16 cellular contexts compared by ENCODE assay signal in genomic region chrX:104854188-104854587, GRCh38.
DNase-seq lines count a peak whose midpoint lies in the region; ATAC-seq and TF ChIP-seq lines count a peak whose summit lies in the region.
"Had no signal": no experiment of that assay in that cellular context is flagged by ENCODE, and none has a peak within 500 bp of the region (broad histone marks: within the 10 kb centered on the region; RNA-seq: fewer than 3 reads in every experiment).

No MANE protein-coding gene starts in this region.

- no peak overlapping the region for H2AK5ac ChIP-seq in trophoblast cell (ENCODE audit: low read length)

- CTCF ChIA-PET in Calu3 (lab: Charles Lee): no interaction called here

- no peak overlapping the region for H3K4me3 Mint-ChIP-seq in activated naive CD8-positive, alpha-beta T cell treated with anti-CD3 and anti-CD28 coated beads, Interleukin-2, amount 50 U/mL, for 24 hours
- no peak overlapping the region for H3K4me3 Mint-ChIP-seq in mesothelial cell of epicardium
- H3K4me3 Mint-ChIP-seq in Calu3 (ENCODE audit: low read depth, unreplicated experiment): no peak overlapping the region
- H3K4me3 Mint-ChIP-seq: HFFc6; stimulated activated memory B cell treated with anti-CD40 and anti-IgM and Interleukin-4, amounts not matched to agents 10 μg/mL and 1 μg/mL and 100 μg/mL, for 72 hours had no signal

- no peaks in the 10 kb centered on the region for H3K4me1 ChIP-seq in trophoblast cell (ENCODE audit: control insufficient read depth in 1 of 2, insufficient read depth in 2 of 2, low read length in 2 of 2)
- H3K4me1 ChIP-seq: BLaER1 had no signal

- H3K4me3 ChIP-seq in trophoblast cell (ENCODE audit: low read depth, low read length): no peak overlapping the region
- H3K4me3 ChIP-seq: BLaER1 had no signal

- no peak overlapping the region for H3K4ac ChIP-seq in trophoblast cell (ENCODE audit: low read depth, low read length)

- H4K8ac ChIP-seq in trophoblast cell (ENCODE audit: low read depth, low read length): no peak overlapping the region

- peak overlapping the region; percentile 42 for H3K27ac Mint-ChIP-seq in activated naive CD8-positive, alpha-beta T cell treated with anti-CD3 and anti-CD28 coated beads, Interleukin-2, amount 50 U/mL, for 24 hours
- peak overlapping the region; percentile 8 for H3K27ac Mint-ChIP-seq in mesothelial cell of epicardium
- no peak overlapping the region for H3K27ac Mint-ChIP-seq in Calu3 (ENCODE audit: unreplicated experiment)
- H3K27ac Mint-ChIP-seq: HFFc6; stimulated activated memory B cell treated with anti-CD40 and anti-IgM and Interleukin-4, amounts not matched to agents 10 μg/mL and 1 μg/mL and 100 μg/mL, for 72 hours had no signal

- no peaks in the 10 kb centered on the region for H3K27me3 Mint-ChIP-seq in activated naive CD8-positive, alpha-beta T cell treated with anti-CD3 and anti-CD28 coated beads, Interleukin-2, amount 50 U/mL, for 24 hours
- H3K27me3 Mint-ChIP-seq in mesothelial cell of epicardium (ENCODE audit: low read depth) (no peaks in the 10 kb centered on the region), Calu3 (ENCODE audit: unreplicated experiment) (no peaks in the 10 kb centered on the region)
- H3K27me3 Mint-ChIP-seq: stimulated activated memory B cell treated with anti-CD40 and anti-IgM and Interleukin-4, amounts not matched to agents 10 μg/mL and 1 μg/mL and 100 μg/mL, for 72 hours had no signal

- no peak overlapping the region for H3K14ac ChIP-seq in trophoblast cell (ENCODE audit: low read length)

- H3K9me3 Mint-ChIP-seq in activated naive CD8-positive, alpha-beta T cell treated with anti-CD3 and anti-CD28 coated beads, Interleukin-2, amount 50 U/mL, for 24 hours: no peaks in the 10 kb centered on the region
- H3K9me3 Mint-ChIP-seq in mesothelial cell of epicardium (peaks cover 9% of the 10 kb centered on the region), Calu3 (ENCODE audit: low read depth, unreplicated experiment) (peaks cover 3% of the 10 kb centered on the region)

- no peak overlapping the region for H2BK5ac ChIP-seq in trophoblast cell (ENCODE audit: low read depth, low read length, poor library complexity)

- no peaks in the 10 kb centered on the region for H3K36me3 ChIP-seq in trophoblast cell (ENCODE audit: control insufficient read depth in 1 of 2, insufficient read depth in 2 of 2, low read length in 2 of 2)
- H3K36me3 ChIP-seq: BLaER1 had no signal

- H2BK12ac ChIP-seq in trophoblast cell (ENCODE audit: low read length): no peak overlapping the region

- H3K4me2 ChIP-seq in trophoblast cell (ENCODE audit: low read length): no peak overlapping the region
- H3K4me2 ChIP-seq: BLaER1 had no signal

- H3K27me3 ChIP-seq in trophoblast cell (ENCODE audit: insufficient read depth, low read length): no peaks in the 10 kb centered on the region
- H3K27me3 ChIP-seq: BLaER1 had no signal

- no peak overlapping the region for H2BK120ac ChIP-seq in trophoblast cell (ENCODE audit: insufficient read depth, low read length, poor library complexity)

- H2AFZ ChIP-seq in trophoblast cell (ENCODE audit: insufficient read depth, low read length, poor library complexity): no peak overlapping the region

- no peak overlapping the region for H3K27ac ChIP-seq in trophoblast cell (ENCODE audit: low read depth, low read length)
- H3K27ac ChIP-seq: BLaER1 had no signal

- H3K9ac ChIP-seq in trophoblast cell (ENCODE audit: low read length): no peak overlapping the region
- H3K9ac ChIP-seq: BLaER1 had no signal

- intact Hi-C loops in Calu3 (cut with micrococcal nuclease; ENCODE audit: unreplicated experiment): no loop called here

- no peak for DNase-seq in activated naive CD8-positive, alpha-beta T cell treated with anti-CD3 and anti-CD28 coated beads, Interleukin-2, amount 50 U/mL, for 24 hours
- DNase-seq in mesothelial cell of epicardium (ENCODE audit: low spot score in 2 of 2, unreplicated experiment in 2 of 2) (no peak), activated gamma-delta T cell treated with Interleukin-2 at 50 U/mL for 16 hours (no peak), trophoblast cell (no peak), Calu3 (no peak)
- DNase-seq in stimulated activated CD4-positive, alpha-beta T cell treated with anti-CD3 and anti-CD28 coated beads, Interleukin-2, amount 100 ng/mL, for 48 hours: no peak
- DNase-seq: activated CD4-positive, CD25-positive, alpha-beta regulatory T cell; head of caudate nucleus; HFFc6; NCI-H2029 treated with DMSO at 0.1 percent for 48 hours; NCI-H526 treated with DMSO at 0.1 percent for 48 hours; occipital lobe had no signal

- no peak overlapping the region for H4K91ac ChIP-seq in trophoblast cell (ENCODE audit: low read depth, low read length)

- no TSS peak for BruUV-seq in Calu3 (replicated peaks; lab: Mats Ljungman, UMichigan)

- H3K23ac ChIP-seq in trophoblast cell (ENCODE audit: low read length): no peak overlapping the region

- H3K36me3 Mint-ChIP-seq in activated naive CD8-positive, alpha-beta T cell treated with anti-CD3 and anti-CD28 coated beads, Interleukin-2, amount 50 U/mL, for 24 hours (ENCODE audit: low read depth): no peaks in the 10 kb centered on the region
- no peaks in the 10 kb centered on the region for H3K36me3 Mint-ChIP-seq in mesothelial cell of epicardium
- no peaks in the 10 kb centered on the region for H3K36me3 Mint-ChIP-seq in Calu3 (ENCODE audit: insufficient read depth, unreplicated experiment)
- H3K36me3 Mint-ChIP-seq: stimulated activated memory B cell treated with anti-CD40 and anti-IgM and Interleukin-4, amounts not matched to agents 10 μg/mL and 1 μg/mL and 100 μg/mL, for 72 hours had no signal

- no peak overlapping the region for H4K12ac ChIP-seq in trophoblast cell (ENCODE audit: low read depth, low read length)

- H3K18ac ChIP-seq in trophoblast cell (ENCODE audit: low read length): no peak overlapping the region

- H3K79me2 ChIP-seq in trophoblast cell (ENCODE audit: control insufficient read depth, insufficient read depth, low read length, poor library complexity): no peaks in the 10 kb centered on the region

- no peaks in the 10 kb centered on the region for H3K79me1 ChIP-seq in trophoblast cell (ENCODE audit: low read length)

- ATAC-seq in GM18511 (IDR thresholded peaks at IDR 0.05; ENCODE audit: unreplicated experiment) (peak; percentile 84), HG02938 (IDR thresholded peaks at IDR 0.05; ENCODE audit: unreplicated experiment) (peak; percentile 70)
- peak; percentile 61 for ATAC-seq in activated naive CD8-positive, alpha-beta T cell treated with anti-CD3 and anti-CD28 coated beads, Interleukin-2, amount 50 U/mL, for 24 hours
- ATAC-seq: stimulated activated memory B cell treated with anti-CD40 and anti-IgM and Interleukin-4, amounts not matched to agents 10 μg/mL and 1 μg/mL and 100 μg/mL, for 72 hours had no signal

- no peaks in the 10 kb centered on the region for H3K9me3 ChIP-seq in trophoblast cell (ENCODE audit: insufficient read depth, low read depth, low read length)
- H3K9me3 ChIP-seq: BLaER1 had no signal

- TF ChIP-seq CTCF in mesothelial cell of epicardium (IDR thresholded peaks at IDR 0.05; ENCODE audit: unreplicated experiment) (no peak), Calu3 (IDR thresholded peaks at IDR 0.05; ENCODE audit: unreplicated experiment) (no peak)

- H3K4me1 Mint-ChIP-seq in activated naive CD8-positive, alpha-beta T cell treated with anti-CD3 and anti-CD28 coated beads, Interleukin-2, amount 50 U/mL, for 24 hours: peaks cover 18% of the 10 kb centered on the region
- H3K4me1 Mint-ChIP-seq in mesothelial cell of epicardium (peaks cover 32% of the 10 kb centered on the region), Calu3 (ENCODE audit: low read depth, unreplicated experiment) (no peaks in the 10 kb centered on the region)
- H3K4me1 Mint-ChIP-seq: stimulated activated memory B cell treated with anti-CD40 and anti-IgM and Interleukin-4, amounts not matched to agents 10 μg/mL and 1 μg/mL and 100 μg/mL, for 72 hours had no signal
